ENCODE assay signal across 8 cellular contexts in genomic region chr19:10194500-10195198, GRCh38. TPM values are rescaled to one million over a fixed set of nuclear protein-coding genes. Genes with fewer than 3 reads are reported as not detected.
DNase-seq lines count a peak whose midpoint lies in the region; ATAC-seq and TF ChIP-seq lines count a peak whose summit lies in the region.

TSS of gene DNMT1 (minus strand) at chr19:10194953. CDS start at chr19:10194899, 54 bp downstream.

- H3K36me3 ChIP-seq in BLaER1, result peaks cover 35% of the 10 kb centered on the region
- peaks cover 0 to 10% of the 10 kb centered on the region in 2 donors for H3K36me3 ChIP-seq in left lung

- peaks cover 65% of the 10 kb centered on the region for H3K4me1 ChIP-seq in BLaER1
- H3K4me1 ChIP-seq in left lung, result peaks cover 18 to 57% of the 10 kb centered on the region in 2 donors

- ATAC-seq in GM19324 (IDR thresholded peaks at IDR 0.05; ENCODE audit: low FRiP score, unreplicated experiment), result peak; percentile 80
- ATAC-seq in HG03521 (IDR thresholded peaks at IDR 0.05; ENCODE audit: unreplicated experiment), result peak; percentile 72
- peak; percentile 98 for ATAC-seq in left lung

- H3K27ac Mint-ChIP-seq in dendritic cell treated with granulocyte-macrophage colony-stimulating factor and Interleukin-4, amounts not matched to agents 40 ng/mL and 50 ng/mL, for 4 days, result peak within 1 kb of the TSS; percentile 85

- H3K27ac ChIP-seq in BLaER1, result peak within 1 kb of the TSS; percentile 99
- H3K27ac ChIP-seq in left lung, result peak within 1 kb of the TSS; percentile 73 to 84

- H3K4me2 ChIP-seq in BLaER1, result peak within 1 kb of the TSS; percentile 98

- peak; percentile 87 for DNase-seq in NCI-H748 treated with DMSO at 0.1 percent for 48 hours (lab: John Stamatoyannopoulos, UW)
- peak; percentile 97 to 99 for DNase-seq in activated CD4-positive, alpha-beta T cell treated with anti-CD3 and anti-CD28 coated beads, Interleukin-2, amount 50 U/mL, for 24 hours (ENCODE audit: low read depth in 1 of 2, low spot score in 1 of 2)
- peak; percentile 96 for DNase-seq in left lung
- peak; percentile 96 for DNase-seq in stimulated activated CD4-positive, alpha-beta T cell treated with anti-CD3 and anti-CD28 coated beads, Interleukin-2, amount 100 ng/mL, for 4 hours (ENCODE audit: low read depth)

- H3K9me3 ChIP-seq in BLaER1 (no peaks in the 10 kb centered on the region), left lung (no peaks in the 10 kb centered on the region)

- H3K4me3 ChIP-seq in BLaER1, result peak within 1 kb of the TSS; percentile 99
- peak within 1 kb of the TSS; percentile 73 to 94 for H3K4me3 ChIP-seq in left lung

- intact Hi-C loops in dendritic cell treated with granulocyte-macrophage colony-stimulating factor and Interleukin-4, amounts not matched to agents 40 ng/mL and 50 ng/mL, for 4 days (cut with micrococcal nuclease), result loop anchor here (2.0 to 5.0 kb wide), 2 partner anchors 16 to 38 kb away; partner anchors contain the start of gene S1PR2
- intact Hi-C loops in left lung (cut with DNase I), result no loop called here

- H3K9ac ChIP-seq in BLaER1, result peak within 1 kb of the TSS; percentile 99

- no peak for TF ChIP-seq CTCF in left lung (IDR thresholded peaks at IDR 0.05)

- peaks cover 71% of the 10 kb centered on the region for H3K4me1 Mint-ChIP-seq in dendritic cell treated with granulocyte-macrophage colony-stimulating factor and Interleukin-4, amounts not matched to agents 40 ng/mL and 50 ng/mL, for 4 days (ENCODE audit: low read depth)

- no peaks in the 10 kb centered on the region for H3K9me3 Mint-ChIP-seq in dendritic cell treated with granulocyte-macrophage colony-stimulating factor and Interleukin-4, amounts not matched to agents 40 ng/mL and 50 ng/mL, for 4 days

- H3K27me3 ChIP-seq in BLaER1 (no peaks in the 10 kb centered on the region), left lung (no peaks in the 10 kb centered on the region)

- no peaks in the 10 kb centered on the region for H3K27me3 Mint-ChIP-seq in dendritic cell treated with granulocyte-macrophage colony-stimulating factor and Interleukin-4, amounts not matched to agents 40 ng/mL and 50 ng/mL, for 4 days

- peaks cover 60% of the 10 kb centered on the region for H3K36me3 Mint-ChIP-seq in dendritic cell treated with granulocyte-macrophage colony-stimulating factor and Interleukin-4, amounts not matched to agents 40 ng/mL and 50 ng/mL, for 4 days (ENCODE audit: low read depth)

- H3K4me3 Mint-ChIP-seq in dendritic cell treated with granulocyte-macrophage colony-stimulating factor and Interleukin-4, amounts not matched to agents 40 ng/mL and 50 ng/mL, for 4 days, result peak within 1 kb of the TSS; percentile 90

- H4K20me1 ChIP-seq in BLaER1, result peaks cover 48% of the 10 kb centered on the region

RNA-seq across cellular contexts. Expression of gene DNMT1, which starts in this region (rescaled TPM):
- total RNA-seq in left lung, result 100 to 1,000 TPM in 1 of 2 donors, 10 to 100 TPM in 1; 65.1 to 141 TPM

Comparison
In these comparisons a context has a peak if more than half of its experiments do, and no peak if none do; other contexts are left out.
1. Peak in every context shown above with its lines: DNase-seq, ATAC-seq, H3K4me3 ChIP-seq and H3K27ac ChIP-seq.